Comparison of ENCODE assay signal across 13 cellular contexts in genomic region chr12:10968765-10969456, GRCh38. TPM values are rescaled to one million over a fixed set of nuclear protein-coding genes. Genes with fewer than 3 reads are reported as not detected.
DNase-seq lines count a peak whose midpoint lies in the region; ATAC-seq, FAIRE-seq and TF ChIP-seq lines count a peak whose summit lies in the region.
"Had no signal": no experiment of that assay in that cellular context is flagged by ENCODE, and none has a peak within 500 bp of the region (broad histone marks: within the 10 kb centered on the region; RNA-seq: fewer than 3 reads in every experiment).

No MANE protein-coding gene starts in this region.

- ATAC-seq in GM21529 (IDR thresholded peaks at IDR 0.05; ENCODE audit: unreplicated experiment) (no peak), HG02970 (IDR thresholded peaks at IDR 0.05; ENCODE audit: low FRiP score, unreplicated experiment) (no peak)
- ATAC-seq: HCT116 had no signal

- TF ChIP-seq POLR2A in adrenal gland (IDR thresholded peaks at IDR 0.05), result no peak
- no peak for TF ChIP-seq POLR2A in prostate gland (IDR thresholded peaks at IDR 0.05)

- H3K4me3 ChIP-seq in AG10803 (ENCODE audit: low read length) (no peak overlapping the region), adrenal gland (no peak overlapping the region), fibroblast of villous mesenchyme (ENCODE audit: low read depth, low read length) (no peak overlapping the region), prostate gland (no peak overlapping the region)
- H3K4me3 ChIP-seq: BLaER1 had no signal

- H3K27ac ChIP-seq in adrenal gland, result peak overlapping the region in 1 of 5 donors; percentile 39
- H3K27ac ChIP-seq in prostate gland, result no peak overlapping the region
- H3K27ac ChIP-seq: BLaER1 had no signal

- H3K9me3 ChIP-seq in adrenal gland (replicated peaks in 1 of 3) (no peaks in the 10 kb centered on the region), prostate gland (no peaks in the 10 kb centered on the region)
- H3K9me3 ChIP-seq: BLaER1 had no signal

- H3K36me3 ChIP-seq in adrenal gland (replicated peaks in 1 of 2), result no peaks in the 10 kb centered on the region
- H3K36me3 ChIP-seq in prostate gland, result no peaks in the 10 kb centered on the region
- H3K36me3 ChIP-seq: BLaER1 had no signal

- 69 to 81% (median 73%) methylated on average over 12 to 15 of the region's 15 CpGs for WGBS in adrenal gland, 4 donors
- 76% methylated on average over 15 of the region's 15 CpGs for WGBS in prostate gland

- TF ChIP-seq CTCF in AG10803 (conservative IDR thresholded peaks at IDR 0.05; ENCODE audit: low read length) (no peak), adrenal gland (IDR thresholded peaks at IDR 0.05) (no peak), fibroblast of villous mesenchyme (IDR thresholded peaks at IDR 0.05; ENCODE audit: insufficient read depth, low read depth, low read length) (no peak), prostate gland (IDR thresholded peaks at IDR 0.05) (no peak)

- DNase-seq in AG10803 (ENCODE audit: low read depth) (peak; percentile 67), adrenal gland (peak; percentile 26 to 78 (median 65)), fibroblast of villous mesenchyme (ENCODE audit: low read depth) (peak; percentile 82), prostate gland (ENCODE audit: low spot score) (peak; percentile 35), RCC 7860 (ENCODE audit: low spot score) (no peak), T-helper 9 cell (no peak)
- DNase-seq: activated CD4-positive, alpha-beta T cell treated with anti-CD3 and anti-CD28 coated beads, Interleukin-2, amount 10 ng/mL, durations not matched to agents 7 days and 5 days; activated naive CD4-positive, alpha-beta T cell had no signal

- no peaks in the 10 kb centered on the region for H3K27me3 ChIP-seq in adrenal gland
- H3K27me3 ChIP-seq in prostate gland (replicated peaks; ENCODE audit: insufficient read depth), result no peaks in the 10 kb centered on the region
- H3K27me3 ChIP-seq: BLaER1 had no signal

- intact Hi-C loops in adrenal gland (cut with DNase I), result no loop called here
- intact Hi-C loops in prostate gland (cut with DNase I), result no loop called here

- H3K4me1 ChIP-seq in adrenal gland (replicated peaks in 1 of 2) (peaks cover 0 to 4% of the 10 kb centered on the region in 2 donors), prostate gland (replicated peaks) (no peaks in the 10 kb centered on the region)
- H3K4me1 ChIP-seq: BLaER1 had no signal

- no peak for FAIRE-seq in RCC 7860 (lab: Jason Lieb, UNC)

RNA-seq across cellular contexts. Expression of gene TAS2R50, which starts 17.8 kb away (rescaled TPM):
- total RNA-seq in adrenal gland (1 to 10 TPM in 7 of 8 donors, under 1 TPM in 1; 0.54 to 5.5 (median 1.4) TPM), fibroblast of villous mesenchyme (5.8 and 7.3 TPM in 2 replicates), prostate gland (1 to 10 TPM in 1 of 2 donors, not detected in 1; 2.7 TPM)
- polyA plus RNA-seq in adrenal gland, result not detected

RNA-seq across cellular contexts. Expression of gene TAS2R20, which starts 29.2 kb away (rescaled TPM):
- total RNA-seq in adrenal gland, result 1 to 10 TPM in 6 of 8 donors, under 1 TPM in 2; 0.69 to 9.1 (median 2.0) TPM
- polyA plus RNA-seq in adrenal gland, result under 1 TPM; 0.17 to 0.42 (median 0.24) TPM
- total RNA-seq in fibroblast of villous mesenchyme, result 5.2 and 5.5 TPM in 2 replicates
- total RNA-seq in prostate gland, result 1 to 10 TPM; 1.2 to 3.6 TPM

RNA-seq across cellular contexts. Expression of gene TAS2R14, which starts 29.8 kb away (rescaled TPM):
- 10 to 100 TPM in 2 of 8 donors, 1 to 10 TPM in 6; 1.1 to 16.3 (median 2.9) TPM for total RNA-seq in adrenal gland
- 1 to 10 TPM in 2 of 3 donors, under 1 TPM in 1; 0.80 to 2.0 (median 1.6) TPM for polyA plus RNA-seq in adrenal gland
- 4.5 and 6.9 TPM in 2 replicates for total RNA-seq in fibroblast of villous mesenchyme
- 1 to 10 TPM; 2.1 to 3.7 TPM for total RNA-seq in prostate gland

RNA-seq across cellular contexts. Expression of gene PRH2, which starts 39.9 kb away (rescaled TPM):
- not detected for total RNA-seq in adrenal gland
- 1 to 10 TPM in 2 of 3 donors, not detected in 1; 1.0 to 1.6 TPM for polyA plus RNA-seq in adrenal gland
- 0.32 and 0.43 TPM in 2 replicates for total RNA-seq in fibroblast of villous mesenchyme
- 1 to 10 TPM in 1 of 2 donors, not detected in 1; 1.8 TPM for total RNA-seq in prostate gland
- total RNA-seq: activated CD4-positive, alpha-beta T cell treated with anti-CD3 and anti-CD28 coated beads, Interleukin-2, amount 10 ng/mL, durations not matched to agents 7 days and 5 days; kidney epithelial cell had no signal

RNA-seq across cellular contexts. Expression of gene TAS2R19, which starts 53.5 kb away (rescaled TPM):
- total RNA-seq in adrenal gland (1 to 10 TPM in 6 of 8 donors, under 1 TPM in 1, not detected in 1; 0.41 to 9.6 (median 3.8) TPM), fibroblast of villous mesenchyme (4.8 and 7.8 TPM in 2 replicates), prostate gland (1 to 10 TPM; 1.2 to 6.1 TPM)
- under 1 TPM in 2 of 3 donors, not detected in 1; 0.48 to 0.54 TPM for polyA plus RNA-seq in adrenal gland
- total RNA-seq: kidney epithelial cell had no signal

Comparison
In these comparisons a context has a peak if more than half of its experiments do, and no peak if none do; other contexts are left out.
1. DNase-seq: peak in AG10803 (single experiment), adrenal gland (7 of 7), fibroblast of villous mesenchyme (single experiment) and prostate gland (single experiment); none in RCC 7860 (single experiment) and T-helper 9 cell (single experiment).